2 cellular contexts compared by ENCODE assay signal in genomic region chr17:12591336-12591735, GRCh38.
TF ChIP-seq lines count a peak whose summit lies in the region.

No MANE protein-coding gene starts in this region.

TF ChIP-seq in IMR-90, 13 proteins besides CTCF, POLR2A, EP300 and RAD21:
- TF ChIP-seq MAZ (IDR thresholded peaks at IDR 0.05; ENCODE audit: borderline replicate concordance, low read depth, low read length): no peak
- 0 out of 2 replicates have a peak, but pooled peaks have one; percentile 5 for TF ChIP-seq BHLHE40 (IDR thresholded peaks at IDR 0.05; ENCODE audit: low read depth, low read length)

TF ChIP-seq in H1, 55 proteins besides CTCF, POLR2A, EP300 and RAD21:
- TF ChIP-seq TAF1 (IDR thresholded peaks at IDR 0.05; ENCODE audit: low read depth, low read length) (no peak), TAF7 (optimal IDR thresholded peaks at IDR 0.05; ENCODE audit: borderline replicate concordance, low read depth, low read length) (no peak), POLR2AphosphoS5 (IDR thresholded peaks at IDR 0.05; ENCODE audit: low read depth, low read length) (no peak), RBBP5 (IDR thresholded peaks at IDR 0.05; ENCODE audit: borderline replicate concordance, low read depth, low read length) (no peak), CTBP2 (IDR thresholded peaks at IDR 0.05; ENCODE audit: borderline replicate concordance, insufficient read depth, insufficient read length, low read length) (no peak), POU5F1 (IDR thresholded peaks at IDR 0.05; ENCODE audit: low read depth, low read length) (no peak), SIX5 (IDR thresholded peaks at IDR 0.05; ENCODE audit: low read depth, low read length) (no peak)
TF ChIP-seq in H1: peak in this region for 0.
